In the genomic region with DNA sequence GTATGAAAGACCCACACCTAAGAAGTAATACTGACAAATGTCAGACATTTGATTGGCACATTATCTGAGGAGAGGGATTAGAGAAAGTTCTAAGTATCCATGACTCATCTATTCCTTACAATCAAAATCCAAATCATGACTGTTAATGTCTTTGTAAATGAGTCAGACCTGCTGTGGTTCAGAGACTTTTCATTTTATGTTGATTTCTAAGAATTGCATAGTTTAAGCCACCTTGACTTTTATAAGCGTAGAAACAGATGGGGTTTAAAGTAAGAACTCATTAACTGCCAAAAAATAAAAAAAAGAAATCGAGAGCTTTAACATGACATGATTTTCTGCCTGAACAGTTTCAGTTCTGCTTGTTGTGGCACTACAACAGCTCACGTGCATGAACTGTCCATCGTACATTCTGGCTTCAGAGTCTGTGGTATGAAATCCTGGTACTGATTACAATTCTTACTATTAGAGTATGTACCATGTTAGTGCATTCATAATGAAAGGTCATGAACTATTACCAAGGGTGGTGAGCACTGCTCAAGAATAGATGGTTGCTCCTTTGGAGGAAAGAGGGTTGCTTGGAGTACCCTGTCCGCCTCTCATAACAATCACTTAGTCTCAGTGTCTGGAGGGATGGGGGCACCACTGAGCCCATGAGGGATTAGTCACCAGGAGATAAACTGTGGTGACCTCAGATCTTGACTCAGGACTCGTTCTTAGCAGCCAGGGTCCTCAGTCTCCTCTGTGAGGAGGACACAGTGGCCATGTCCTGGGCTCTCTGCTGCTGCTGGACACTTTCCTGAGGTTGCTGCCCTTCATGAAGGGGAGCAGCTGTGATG, we compare ENCODE assay signal across 9 cellular contexts. TPM values are rescaled to one million over a fixed set of nuclear protein-coding genes. Genes with fewer than 3 reads are reported as not detected.
DNase-seq lines count a peak whose midpoint lies in the region; ATAC-seq, FAIRE-seq and TF ChIP-seq lines count a peak whose summit lies in the region.
"Had no signal": no experiment of that assay in that cellular context is flagged by ENCODE, and none has a peak within 500 bp of the region (broad histone marks: within the 10 kb centered on the region; RNA-seq: fewer than 3 reads in every experiment).

No MANE protein-coding gene starts in this region.

- no peak overlapping the region for H2AFZ ChIP-seq in KMS-11 (ENCODE audit: low read depth)

- H3K4me3 ChIP-seq in KMS-11 (IDR thresholded peaks at IDR 0.05; ENCODE audit: insufficient read depth, low read depth, low read length) = no peak overlapping the region
- no peak overlapping the region for H3K4me3 ChIP-seq in bronchial epithelial cell (ENCODE audit: low read depth, low read length)

- H3K4me2 ChIP-seq in KMS-11 = peak overlapping the region; percentile 26; the same call in 1 of the 2 replicates

- no peak for FAIRE-seq in bronchial epithelial cell (lab: Jason Lieb, UNC)

- no peak overlapping the region for H3K9ac ChIP-seq in KMS-11

- peak; percentile 83 for DNase-seq in bronchial epithelial cell (ENCODE audit: low read depth)
- no peak for DNase-seq in NCI-H187 (lab: John Stamatoyannopoulos, UW)
- no peak for DNase-seq in superior temporal gyrus (ENCODE audit: extremely low spot score)
- DNase-seq in activated effector memory CD4-positive, alpha-beta T cell treated with anti-CD3 and anti-CD28 coated beads, Interleukin-2, amount 50 U/mL, for 16 hours = no peak
- DNase-seq in GF-D8 (lab: John Stamatoyannopoulos, UW) = no peak

- peak; percentile 99 for ATAC-seq in GM18508 (IDR thresholded peaks at IDR 0.05; ENCODE audit: insufficient read depth, unreplicated experiment)
- ATAC-seq in GM21786 (IDR thresholded peaks at IDR 0.05; ENCODE audit: unreplicated experiment) = peak; percentile 98

- H3K4me1 ChIP-seq in KMS-11 (ENCODE audit: low read depth, poor library complexity, severe bottlenecking) = peaks cover 28% of the 10 kb centered on the region

- H4K20me1 ChIP-seq in KMS-11 (ENCODE audit: insufficient read depth) = no peaks in the 10 kb centered on the region

- H3K27me3 ChIP-seq in KMS-11 (ENCODE audit: insufficient read depth, low read depth) = no peaks in the 10 kb centered on the region
- no peaks in the 10 kb centered on the region for H3K27me3 ChIP-seq in bronchial epithelial cell (ENCODE audit: control insufficient read depth, insufficient read depth, low read length)

- H3K36me3 ChIP-seq in KMS-11 (ENCODE audit: insufficient read depth) = no peaks in the 10 kb centered on the region
- H3K36me3 ChIP-seq in bronchial epithelial cell (ENCODE audit: control insufficient read depth, insufficient read depth, low read length) = peaks cover 17% of the 10 kb centered on the region

- TF ChIP-seq CTCF in KMS-11 (conservative IDR thresholded peaks at IDR 0.05; ENCODE audit: low read depth, low read length) (no peak), bronchial epithelial cell (IDR thresholded peaks at IDR 0.05; ENCODE audit: insufficient read depth, low read length, severe bottlenecking) (no peak)

- peak overlapping the region; percentile 20; the same call in 1 of the 2 replicates for H3K27ac ChIP-seq in KMS-11

- no peaks in the 10 kb centered on the region for H3K79me2 ChIP-seq in KMS-11 (ENCODE audit: insufficient read depth, low read depth)

RNA-seq across cellular contexts. Expression of a gene that starts 42.2 kb away (rescaled TPM):
- total RNA-seq in bronchial epithelial cell = not detected in 2 replicates
- total RNA-seq: right cardiac atrium had no signal

RNA-seq across cellular contexts. Expression of a gene that starts 54.5 kb away (rescaled TPM):
- total RNA-seq in bronchial epithelial cell = 19.2 and 20.2 TPM in 2 replicates
